Comparison of ENCODE assay signal across 13 cellular contexts in genomic region chr17:16466407-16466806, GRCh38. TPM values are rescaled to one million over a fixed set of nuclear protein-coding genes. Genes with fewer than 3 reads are reported as not detected.
A peak's percentile ranks its signal among the peaks of the same experiment; 100 is the strongest.
DNase-seq lines count a peak whose midpoint lies in the region; TF ChIP-seq lines count a peak whose summit lies in the region.
"Had no signal": no experiment of that assay in that cellular context is flagged by ENCODE, and none has a peak within 500 bp of the region (broad histone marks: within the 10 kb centered on the region; RNA-seq: fewer than 3 reads in every experiment).

No MANE protein-coding gene starts in this region.

- H3K27ac ChIP-seq in Peyer's patch, result peak overlapping the region in 3 of 4 donors; percentile 74 to 99 (median 96)
- H3K27ac ChIP-seq in duodenal mucosa (ENCODE audit: low read depth, low read length), result peak overlapping the region; percentile 90
- peak overlapping the region; percentile 75 for H3K27ac ChIP-seq in muscle layer of duodenum (ENCODE audit: low read length)
- no peak overlapping the region for H3K27ac ChIP-seq in uterus

- no peaks in the 10 kb centered on the region for H3K27me3 ChIP-seq in Peyer's patch
- H3K27me3 ChIP-seq in duodenal mucosa (ENCODE audit: control insufficient read depth in 1 of 2, insufficient read depth in 2 of 2, low read length in 2 of 2), result no peaks in the 10 kb centered on the region
- H3K27me3 ChIP-seq in muscle layer of duodenum (ENCODE audit: low read depth, low read length), result no peaks in the 10 kb centered on the region
- no peaks in the 10 kb centered on the region for H3K27me3 ChIP-seq in uterus

- peak overlapping the region; percentile 34 to 40 for H3K9ac ChIP-seq in duodenal mucosa (ENCODE audit: low read depth in 1 of 2, low read length in 2 of 2)

- H3K9me3 ChIP-seq in Peyer's patch (no peaks in the 10 kb centered on the region), duodenal mucosa (ENCODE audit: control insufficient read depth in 1 of 2, low read length in 2 of 2) (no peaks in the 10 kb centered on the region), muscle layer of duodenum (ENCODE audit: control insufficient read depth in 1 of 2, low read length in 2 of 2) (no peaks in the 10 kb centered on the region), uterus (no peaks in the 10 kb centered on the region)

- H3K4me1 ChIP-seq in Peyer's patch, result peaks cover 0 to 77% (median 12%) of the 10 kb centered on the region in 4 donors
- H3K4me1 ChIP-seq in duodenal mucosa (ENCODE audit: control insufficient read depth in 1 of 2, insufficient read depth in 2 of 2, low read length in 2 of 2), result peaks cover 81 to 87% of the 10 kb centered on the region in 2 donors
- peaks cover 9 to 21% of the 10 kb centered on the region in 2 donors for H3K4me1 ChIP-seq in muscle layer of duodenum (ENCODE audit: control insufficient read depth in 1 of 2, insufficient read depth in 2 of 2, low read length in 2 of 2)
- no peaks in the 10 kb centered on the region for H3K4me1 ChIP-seq in uterus

- DNase-seq in Peyer's patch, result peak in 2 of 3 donors; percentile 77 to 79
- no peak for DNase-seq in stimulated activated CD4-positive, alpha-beta T cell treated with anti-CD3 and anti-CD28 coated beads, Interleukin-2, amount 100 ng/mL, for 24 hours
- DNase-seq in NCI-H2029 treated with DMSO at 0.1 percent for 48 hours (lab: John Stamatoyannopoulos, UW), result no peak
- DNase-seq in SK-N-DZ (ENCODE audit: low spot score), result no peak
- DNase-seq in uterus, result no peak
- DNase-seq: COR-L47, KBM-7, NCI-H1436 treated with DMSO at 0.1 percent for 48 hours, NCI-H2227 treated with DMSO at 0.1 percent for 48 hours, NCI-H524, SHP77 treated with DMSO at 0.1 percent for 48 hours had no signal

- intact Hi-C loops in uterus (cut with DNase I; ENCODE audit: low total_unique reads), result no loop called here

- TF ChIP-seq CTCF in Peyer's patch (IDR thresholded peaks at IDR 0.05) (peak in 1 of 6 experiments; percentile 6), uterus (IDR thresholded peaks at IDR 0.05) (no peak)

- H3K4me3 ChIP-seq in Peyer's patch (peak overlapping the region in 2 of 4 donors; percentile 30 to 37), duodenal mucosa (ENCODE audit: low read depth in 1 of 2, low read length in 2 of 2) (peak overlapping the region; percentile 19 to 34), muscle layer of duodenum (ENCODE audit: low read depth in 1 of 2, low read length in 2 of 2) (no peak overlapping the region), uterus (no peak overlapping the region)

- TF ChIP-seq POLR2A in Peyer's patch (IDR thresholded peaks at IDR 0.05), result peak in 1 of 2 donors; percentile 8
- no peak for TF ChIP-seq POLR2A in uterus (IDR thresholded peaks at IDR 0.05)

- H3K36me3 ChIP-seq in Peyer's patch (peaks cover 0 to 11% (median 0%) of the 10 kb centered on the region in 3 donors), duodenal mucosa (ENCODE audit: control insufficient read depth in 1 of 2, insufficient read depth in 2 of 2, low read length in 2 of 2) (peaks cover 5 to 9% of the 10 kb centered on the region in 2 donors), muscle layer of duodenum (ENCODE audit: control insufficient read depth in 1 of 2, insufficient read depth in 2 of 2, low read length in 2 of 2) (peaks cover 0 to 6% of the 10 kb centered on the region in 2 donors), uterus (no peaks in the 10 kb centered on the region)

RNA-seq across cellular contexts. Expression of gene LRRC75A, which starts 25.6 kb away (rescaled TPM):
- total RNA-seq in Peyer's patch (100 to 1,000 TPM in 3 of 4 donors, 10 to 100 TPM in 1; 48.7 to 213 (median 187) TPM), uterus (1 to 10 TPM in 3 of 4 donors, under 1 TPM in 1; 0.26 to 6.0 (median 3.7) TPM)
- polyA plus RNA-seq in SK-N-DZ (2014; cell fraction: cytosol; rRNA removed), result 1.5 and 2.3 TPM in 2 replicates
- 1.9 and 3.0 TPM in 2 replicates for polyA plus RNA-seq in SK-N-DZ (2014; cell fraction: nucleus; rRNA removed)

RNA-seq across cellular contexts. Expression of gene TRPV2, which starts 51.0 kb away (rescaled TPM):
- 10 to 100 TPM in 2 of 4 donors, 1 to 10 TPM in 2; 3.9 to 19.0 (median 7.7) TPM for total RNA-seq in Peyer's patch
- 1.1 and 2.8 TPM in 2 replicates for polyA plus RNA-seq in SK-N-DZ (2014; cell fraction: cytosol; rRNA removed)
- polyA plus RNA-seq in SK-N-DZ (2014; cell fraction: nucleus; rRNA removed), result 1.2 and 2.4 TPM in 2 replicates
- 10 to 100 TPM in 2 of 4 donors, 1 to 10 TPM in 2; 6.2 to 26.2 (median 12.9) TPM for total RNA-seq in uterus

Comparison
In these comparisons a context has a peak if more than half of its experiments do, and no peak if none do; other contexts are left out.
1. DNase-seq: peak in Peyer's patch (2 of 3); none in stimulated activated CD4-positive, alpha-beta T cell treated with anti-CD3 and anti-CD28 coated beads, Interleukin-2, amount 100 ng/mL, for 24 hours (0 of 2), NCI-H2029 treated with DMSO at 0.1 percent for 48 hours (single experiment), SK-N-DZ (single experiment) and uterus (0 of 2).
2. H3K27ac ChIP-seq: peak in Peyer's patch (3 of 4), duodenal mucosa (single experiment) and muscle layer of duodenum (single experiment); none in uterus (0 of 2).
3. H3K4me3 ChIP-seq: peak in duodenal mucosa (2 of 2); none in muscle layer of duodenum (0 of 2) and uterus (0 of 2).
4. RNA of gene LRRC75A, which starts 25.6 kb away (total RNA-seq): 48.7 to 213 TPM in Peyer's patch; 0.26 to 6.0 TPM in uterus; every median in the first group is over 4 times any median in the second.